In genomic region chr17:40556884-40557414, GRCh38 we compare ENCODE assay signal across 10 cellular contexts. TPM values are rescaled to one million over a fixed set of nuclear protein-coding genes. Genes with fewer than 3 reads are reported as not detected.
DNase-seq lines count a peak whose midpoint lies in the region; ATAC-seq and TF ChIP-seq lines count a peak whose summit lies in the region.
"Had no signal": no experiment of that assay in that cellular context is flagged by ENCODE, and none has a peak within 500 bp of the region (broad histone marks: within the 10 kb centered on the region; RNA-seq: fewer than 3 reads in every experiment).

No MANE protein-coding gene starts in this region.

- H3K4me1 ChIP-seq in lower lobe of right lung (peaks cover 95% of the 10 kb centered on the region), transverse colon (peaks cover 18 to 47% (median 28%) of the 10 kb centered on the region in 4 donors), testis (peaks cover 71% of the 10 kb centered on the region)

- H3K36me3 ChIP-seq in lower lobe of right lung (no peaks in the 10 kb centered on the region), transverse colon (no peaks in the 10 kb centered on the region), testis (ENCODE audit: low read depth, missing control alignments) (no peaks in the 10 kb centered on the region)

- TF ChIP-seq CTCF in lower lobe of right lung (IDR thresholded peaks at IDR 0.05): no peak
- TF ChIP-seq CTCF in transverse colon (IDR thresholded peaks at IDR 0.05): no peak
- no peak for TF ChIP-seq CTCF in testis (IDR thresholded peaks at IDR 0.05)

- no peaks in the 10 kb centered on the region for H3K9me3 Mint-ChIP-seq in activated T-cell treated with anti-CD3 and anti-CD28 coated beads, Interleukin-2, amount 50 U/mL, for 4 hours
- H3K9me3 Mint-ChIP-seq in activated naive CD4-positive, alpha-beta T cell treated with anti-CD3 and anti-CD28 coated beads, Interleukin-2, amount 50 U/mL, for 24 hours: no peaks in the 10 kb centered on the region

- peaks cover 70% of the 10 kb centered on the region for H3K36me3 Mint-ChIP-seq in activated T-cell treated with anti-CD3 and anti-CD28 coated beads, Interleukin-2, amount 50 U/mL, for 4 hours (ENCODE audit: insufficient read depth)
- peaks cover 39% of the 10 kb centered on the region for H3K36me3 Mint-ChIP-seq in activated naive CD4-positive, alpha-beta T cell treated with anti-CD3 and anti-CD28 coated beads, Interleukin-2, amount 50 U/mL, for 24 hours

- TF ChIP-seq POLR2A in transverse colon (IDR thresholded peaks at IDR 0.05): no peak
- no peak for TF ChIP-seq POLR2A in testis (IDR thresholded peaks at IDR 0.05)

- intact Hi-C loops in lower lobe of right lung (cut with DNase I): no loop called here
- intact Hi-C loops in transverse colon (cut with DNase I; ENCODE audit: low total_unique reads): no loop called here
- intact Hi-C loops in testis (cut with DNase I; ENCODE audit: low total_unique reads): loop anchor here (5.0 kb wide), 1 partner anchor 115 kb away; the partner anchor contains the start of gene IGFBP4

- no peak for ATAC-seq in activated T-cell treated with anti-CD3 and anti-CD28 coated beads, Interleukin-2, amount 50 U/mL, for 4 hours
- ATAC-seq in lower lobe of right lung (no peak), HG03520 (IDR thresholded peaks at IDR 0.05; ENCODE audit: unreplicated experiment) (no peak)

- H3K27me3 ChIP-seq in lower lobe of right lung (ENCODE audit: low read depth) (no peaks in the 10 kb centered on the region), transverse colon (no peaks in the 10 kb centered on the region), testis (no peaks in the 10 kb centered on the region)

- peak overlapping the region; percentile 22 for H3K4me3 ChIP-seq in lower lobe of right lung
- no peak overlapping the region for H3K4me3 ChIP-seq in transverse colon
- no peak overlapping the region for H3K4me3 ChIP-seq in testis

- 45 to 63% methylated on average over 4 to 16 of the region's 16 CpGs for WGBS in transverse colon (ENCODE audit: low coverage in 1 of 2), 2 donors
- 40 to 48% methylated on average over 16 of the region's 16 CpGs for whole genome bisulfite sequencing in testis, 2 donors

- in situ Hi-C loops in transverse colon (cut with MboI; ENCODE audit: low pct_ligation_motif_present in 1 of 4, low pct_unique_long_range_greater_than_20kb in 1 of 4, low sequenced_read_pairs in 3 of 4): no loop called here

- H3K27ac Mint-ChIP-seq in activated naive CD4-positive, alpha-beta T cell treated with anti-CD3 and anti-CD28 coated beads, Interleukin-2, amount 50 U/mL, for 24 hours: peak overlapping the region; percentile 68

- no peaks in the 10 kb centered on the region for H3K27me3 Mint-ChIP-seq in activated T-cell treated with anti-CD3 and anti-CD28 coated beads, Interleukin-2, amount 50 U/mL, for 4 hours (ENCODE audit: low read depth)
- H3K27me3 Mint-ChIP-seq in activated naive CD4-positive, alpha-beta T cell treated with anti-CD3 and anti-CD28 coated beads, Interleukin-2, amount 50 U/mL, for 24 hours: no peaks in the 10 kb centered on the region

- TF ChIP-seq EP300 in transverse colon (IDR thresholded peaks at IDR 0.05; ENCODE audit: low read depth): no peak

- peaks cover 94% of the 10 kb centered on the region for H3K4me1 Mint-ChIP-seq in activated T-cell treated with anti-CD3 and anti-CD28 coated beads, Interleukin-2, amount 50 U/mL, for 4 hours (ENCODE audit: low read depth)
- peaks cover 95% of the 10 kb centered on the region for H3K4me1 Mint-ChIP-seq in activated naive CD4-positive, alpha-beta T cell treated with anti-CD3 and anti-CD28 coated beads, Interleukin-2, amount 50 U/mL, for 24 hours

- H3K27ac ChIP-seq in lower lobe of right lung: peak overlapping the region; percentile 77
- H3K27ac ChIP-seq in transverse colon: peak overlapping the region; percentile 46 to 55 (median 50)
- H3K27ac ChIP-seq in testis: peak overlapping the region in 1 of 2 donors; percentile 71

- no peak overlapping the region for H3K4me3 Mint-ChIP-seq in activated T-cell treated with anti-CD3 and anti-CD28 coated beads, Interleukin-2, amount 50 U/mL, for 4 hours
- H3K4me3 Mint-ChIP-seq in activated naive CD4-positive, alpha-beta T cell treated with anti-CD3 and anti-CD28 coated beads, Interleukin-2, amount 50 U/mL, for 24 hours: peak overlapping the region; percentile 20

- peak; percentile 32 for DNase-seq in activated T-cell treated with anti-CD3 and anti-CD28 coated beads, Interleukin-2, amount 50 U/mL, for 1 hour
- DNase-seq in activated T-cell treated with anti-CD3 and anti-CD28 coated beads, Interleukin-2, amount 50 U/mL, for 4 hours: no peak
- DNase-seq in lower lobe of right lung (no peak), transverse colon (no peak), AG20443 (ENCODE audit: low spot score) (no peak), testis (no peak)
- DNase-seq: C1 segment of cervical spinal cord, NCI-H446 treated with DMSO at 0.1 percent for 48 hours had no signal

- no peaks in the 10 kb centered on the region for H3K9me3 ChIP-seq in lower lobe of right lung
- no peaks in the 10 kb centered on the region for H3K9me3 ChIP-seq in transverse colon
- H3K9me3 ChIP-seq in testis: no peaks in the 10 kb centered on the region

RNA-seq across cellular contexts. Expression of gene CCR7, which starts 8.3 kb away (rescaled TPM):
- total RNA-seq in activated T-cell treated with anti-CD3 and anti-CD28 coated beads, Interleukin-2, amount 50 U/mL, for 4 hours: 100 to 1,000 TPM in 2 of 3 donors, 10 to 100 TPM in 1; 77.3 to 109 (median 108) TPM
- total RNA-seq in lower lobe of right lung (2.2 TPM), transverse colon (1 to 10 TPM in 2 of 4 donors, under 1 TPM in 1, not detected in 1; 0.14 to 5.4 (median 4.9) TPM), testis (1 to 10 TPM in 1 of 2 donors, under 1 TPM in 1; 0.87 to 1.3 TPM)
- 1.5 TPM for polyA plus RNA-seq in testis (ENCODE audit: insufficient read depth, low read depth, low replicate concordance)

RNA-seq across cellular contexts. Expression of gene TNS4, which starts 55.5 kb away (rescaled TPM):
- 1 to 10 TPM; 3.9 to 4.7 (median 4.1) TPM for total RNA-seq in activated T-cell treated with anti-CD3 and anti-CD28 coated beads, Interleukin-2, amount 50 U/mL, for 4 hours
- total RNA-seq in lower lobe of right lung (0.68 TPM), transverse colon (1 to 10 TPM in 3 of 4 donors, not detected in 1; 1.2 to 4.2 (median 2.5) TPM), testis (under 1 TPM; 0.12 to 0.16 TPM)
- polyA plus RNA-seq in testis (ENCODE audit: insufficient read depth, low read depth, low replicate concordance): 0.09 TPM

Comparison
In these comparisons a context has a peak if more than half of its experiments do, and no peak if none do; other contexts are left out.
1. RNA of gene CCR7, which starts 8.3 kb away (total RNA-seq): 77.3 to 109 TPM in activated T-cell treated with anti-CD3 and anti-CD28 coated beads, Interleukin-2, amount 50 U/mL, for 4 hours; 0.14 to 5.4 TPM in transverse colon, 2.2 TPM in lower lobe of right lung (single experiment) and 0.87 to 1.3 TPM in testis; every median in the first group is over 10 times any median in the second.